1 cellular context compared by ENCODE assay signal in genomic region chr1:213049232-213049631, GRCh38.
TF ChIP-seq lines count a peak whose summit lies in the region.

No MANE protein-coding gene starts in this region.

TF ChIP-seq in H1, 55 proteins besides CTCF, POLR2A, EP300 and RAD21:
- TF ChIP-seq BACH1 (IDR thresholded peaks at IDR 0.05; ENCODE audit: low read length): peak; percentile 73
- TF ChIP-seq MAFK (IDR thresholded peaks at IDR 0.05; ENCODE audit: low read depth, low read length): peak; percentile 46; the same call in 1 of the 2 replicates
- TF ChIP-seq BRCA1 (IDR thresholded peaks at IDR 0.05; ENCODE audit: low read depth, low read length): no peak
- no peak for TF ChIP-seq USF2 (IDR thresholded peaks at IDR 0.05; ENCODE audit: low read length)
